In the genomic region with DNA sequence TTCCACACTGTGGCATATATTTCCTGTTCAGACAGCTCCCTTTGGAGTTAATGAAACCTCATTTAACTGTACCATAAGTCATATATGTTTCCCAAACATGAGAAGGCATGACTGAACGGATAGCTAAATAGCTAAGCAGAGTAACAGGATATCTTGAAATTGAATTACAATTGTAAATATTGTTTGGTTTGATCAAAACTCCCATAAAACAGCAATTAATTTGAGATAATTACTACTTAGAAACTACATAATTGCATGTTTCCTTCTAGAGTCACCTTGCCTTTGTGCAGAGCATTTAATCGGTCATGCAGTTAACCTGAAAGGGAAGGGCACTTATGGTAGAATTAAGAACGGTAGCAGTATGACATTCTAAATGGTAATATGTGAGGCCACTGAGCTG, we compare ENCODE assay signal across 1 cellular context.
TF ChIP-seq lines count a peak whose summit lies in the region.

No MANE protein-coding gene starts in this region.

TF ChIP-seq in SK-N-SH, 30 proteins besides CTCF, POLR2A, EP300 and RAD21 (continued from another document):
- TF ChIP-seq MAX (IDR thresholded peaks at IDR 0.05; ENCODE audit: low read depth) (no peak), REST (IDR thresholded peaks at IDR 0.05; ENCODE audit: low read depth, low read length) (no peak)
